In genomic region chr9:135040892-135041291, GRCh38 we compare ENCODE assay signal across 16 cellular contexts. TPM values are rescaled to one million over a fixed set of nuclear protein-coding genes. Genes with fewer than 3 reads are reported as not detected.
DNase-seq lines count a peak whose midpoint lies in the region; ATAC-seq and TF ChIP-seq lines count a peak whose summit lies in the region.
"Had no signal": no experiment of that assay in that cellular context is flagged by ENCODE, and none has a peak within 500 bp of the region (broad histone marks: within the 10 kb centered on the region; RNA-seq: fewer than 3 reads in every experiment).

No MANE protein-coding gene starts in this region.

- DNase-seq in activated CD8-positive, alpha-beta memory T cell treated with anti-CD3 and anti-CD28 coated beads, Interleukin-2, amount 50 U/mL, for 48 hours = peak; percentile 12
- DNase-seq in endodermal cell (peak; percentile 14), sigmoid colon (peak; percentile 18), ureter (ENCODE audit: low spot score) (peak; percentile 12), breast epithelium (ENCODE audit: low spot score in 2 of 2) (no peak)
- DNase-seq in activated CD4-positive, alpha-beta T cell treated with anti-CD3 and anti-CD28 coated beads for 1 hour = no peak
- DNase-seq: ACHN; BE2C; C1 segment of cervical spinal cord; CD4-positive, CD25-positive, alpha-beta regulatory T cell; GDM1; GOT3; H7 had no signal

- 85 to 92% methylated on average over 13 to 16 of the region's 16 CpGs for WGBS in endodermal cell (ENCODE audit: insufficient coverage in 1 of 2, insufficient read length in 1 of 2), 2 experiments
- WGBS in sigmoid colon, 2 donors = 70 to 89% methylated on average over 16 of the region's 16 CpGs

- no peak for TF ChIP-seq POLR2A in sigmoid colon (IDR thresholded peaks at IDR 0.05)
- TF ChIP-seq POLR2A in breast epithelium (IDR thresholded peaks at IDR 0.05) = no peak

- H3K36me3 ChIP-seq in endodermal cell (ENCODE audit: control insufficient read depth, insufficient read depth, low read length) = no peaks in the 10 kb centered on the region
- H3K36me3 ChIP-seq in sigmoid colon = no peaks in the 10 kb centered on the region
- no peaks in the 10 kb centered on the region for H3K36me3 ChIP-seq in breast epithelium
- H3K36me3 ChIP-seq: BE2C had no signal

- H3K27me3 ChIP-seq in endodermal cell (ENCODE audit: control insufficient read depth, insufficient read depth, low read length, poor library complexity, severe bottlenecking) = no peaks in the 10 kb centered on the region
- H3K27me3 ChIP-seq in sigmoid colon = peaks cover 0 to 15% (median 0%) of the 10 kb centered on the region in 3 donors
- H3K27me3 ChIP-seq in breast epithelium = peaks cover 0 to 10% of the 10 kb centered on the region in 2 donors
- H3K27me3 ChIP-seq: BE2C had no signal

- H3K4me3 Mint-ChIP-seq in endodermal cell = no peak overlapping the region
- H3K4me3 Mint-ChIP-seq: CD4-positive, CD25-positive, alpha-beta regulatory T cell had no signal

- peaks cover 2% of the 10 kb centered on the region for H3K27me3 Mint-ChIP-seq in endodermal cell (ENCODE audit: insufficient read depth)
- H3K27me3 Mint-ChIP-seq: CD4-positive, CD25-positive, alpha-beta regulatory T cell had no signal

- no peak overlapping the region for H3K9ac ChIP-seq in endodermal cell (ENCODE audit: extremely low read depth, low read length, poor library complexity, severe bottlenecking)

- ATAC-seq in GM21367 (IDR thresholded peaks at IDR 0.05; ENCODE audit: unreplicated experiment) = no peak

- TF ChIP-seq EP300 in sigmoid colon (IDR thresholded peaks at IDR 0.05) = no peak

- H3K9me3 ChIP-seq in endodermal cell (ENCODE audit: control insufficient read depth, low read length) (no peaks in the 10 kb centered on the region), sigmoid colon (no peaks in the 10 kb centered on the region), breast epithelium (no peaks in the 10 kb centered on the region)
- H3K9me3 ChIP-seq: BE2C, Caco-2 had no signal

- intact Hi-C loops in sigmoid colon (cut with DNase I) = no loop called here
- intact Hi-C loops in breast epithelium (cut with DNase I; ENCODE audit: low total_unique reads) = no loop called here

- H3K9me3 Mint-ChIP-seq in endodermal cell = no peaks in the 10 kb centered on the region

- H3K4me1 ChIP-seq in endodermal cell (ENCODE audit: control insufficient read depth, insufficient read depth, low read length) (no peaks in the 10 kb centered on the region), sigmoid colon (no peaks in the 10 kb centered on the region), breast epithelium (no peaks in the 10 kb centered on the region)
- H3K4me1 ChIP-seq: BE2C, Caco-2 had no signal

- H3K36me3 Mint-ChIP-seq in endodermal cell (ENCODE audit: low read depth) = no peaks in the 10 kb centered on the region
- H3K36me3 Mint-ChIP-seq: CD4-positive, CD25-positive, alpha-beta regulatory T cell had no signal

- H3K4me3 ChIP-seq in endodermal cell (ENCODE audit: low read length) (no peak overlapping the region), sigmoid colon (no peak overlapping the region), breast epithelium (no peak overlapping the region)

- H3K27ac Mint-ChIP-seq in endodermal cell = no peak overlapping the region
- H3K27ac Mint-ChIP-seq: CD4-positive, CD25-positive, alpha-beta regulatory T cell had no signal

- no peak for TF ChIP-seq CTCF in endodermal cell (conservative IDR thresholded peaks at IDR 0.05)
- no peak for TF ChIP-seq CTCF in sigmoid colon (IDR thresholded peaks at IDR 0.05)
- no peak for TF ChIP-seq CTCF in breast epithelium (IDR thresholded peaks at IDR 0.05)

- H3K4me1 Mint-ChIP-seq in endodermal cell = no peaks in the 10 kb centered on the region
- H3K4me1 Mint-ChIP-seq: CD4-positive, CD25-positive, alpha-beta regulatory T cell had no signal

- no peak overlapping the region for H3K27ac ChIP-seq in endodermal cell (ENCODE audit: low read depth, low read length)
- no peak overlapping the region for H3K27ac ChIP-seq in sigmoid colon
- no peak overlapping the region for H3K27ac ChIP-seq in breast epithelium
- H3K27ac ChIP-seq: HL-60 had no signal

RNA-seq across cellular contexts. Expression of gene OLFM1, which starts 46.6 kb away (rescaled TPM):
- total RNA-seq in endodermal cell (10 to 100 TPM; 11.0 to 23.2 TPM), sigmoid colon (10 to 100 TPM; 13.3 to 19.3 (median 17.2) TPM), ureter (47.8 TPM), breast epithelium (10 to 100 TPM; 17.4 to 25.2 (median 22.1) TPM)
- polyA plus RNA-seq in endodermal cell (2013, experiment 1 of 2) = 55.6 TPM
- 51.7 TPM for polyA plus RNA-seq in endodermal cell (2013, experiment 2 of 2)
- polyA plus RNA-seq in sigmoid colon = 10 to 100 TPM in 1 of 3 donors, 1 to 10 TPM in 2; 1.2 to 13.6 (median 4.2) TPM
- total RNA-seq: Caco-2; CD4-positive, CD25-positive, alpha-beta regulatory T cell had no signal
- polyA plus RNA-seq: CD4-positive, CD25-positive, alpha-beta regulatory T cell had no signal

Comparison
In these comparisons a context has a peak if more than half of its experiments do, and no peak if none do; other contexts are left out.
1. DNase-seq: peak in activated CD8-positive, alpha-beta memory T cell treated with anti-CD3 and anti-CD28 coated beads, Interleukin-2, amount 50 U/mL, for 48 hours (single experiment), endodermal cell (single experiment), sigmoid colon (single experiment) and ureter (single experiment); none in activated CD4-positive, alpha-beta T cell treated with anti-CD3 and anti-CD28 coated beads for 1 hour (single experiment) and breast epithelium (0 of 2).